ENCODE assay signal across 6 cellular contexts in the genomic region with DNA sequence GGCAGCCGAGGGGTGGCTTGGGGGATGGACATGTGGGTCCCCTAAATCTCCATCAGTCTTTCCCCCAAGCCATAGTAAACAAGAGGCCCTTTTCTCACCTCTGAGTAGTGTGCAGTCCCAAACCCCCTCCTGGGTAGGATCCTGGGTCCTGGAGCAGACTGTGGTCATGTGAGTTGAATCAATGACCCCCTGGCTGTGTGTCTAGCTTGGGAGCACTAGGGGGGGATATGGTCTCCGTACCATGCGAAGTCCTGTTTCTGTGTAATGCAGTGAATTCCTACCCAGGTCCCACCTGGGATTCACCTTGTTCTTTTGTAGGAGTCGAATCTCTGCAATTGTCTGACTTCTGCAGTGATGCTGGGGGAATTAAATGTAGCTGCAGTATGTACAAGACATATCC.
"Had no signal": no experiment of that assay in that cellular context is flagged by ENCODE, and none has a peak within 500 bp of the region (broad histone marks: within the 10 kb centered on the region; RNA-seq: fewer than 3 reads in every experiment).

No MANE protein-coding gene starts in this region.

- H3K4me3 Mint-ChIP-seq: H9, IgD-negative memory B cell had no signal

- H3K36me3 Mint-ChIP-seq: IgD-negative memory B cell had no signal

- H3K9me3 Mint-ChIP-seq: H9, IgD-negative memory B cell had no signal

- H3K9ac ChIP-seq: GM23248, KMS-11 had no signal

- H3K27ac Mint-ChIP-seq: H9, IgD-negative memory B cell had no signal

- H3K4me2 ChIP-seq: KMS-11 had no signal

- H2AFZ ChIP-seq: GM23248 had no signal

- H3K4me3 ChIP-seq: GM23248 had no signal

- DNase-seq: GM23248, H9, HCEC 1CT, KBM-7 had no signal

- H3K27ac ChIP-seq: GM23248, KMS-11 had no signal
